2 cellular contexts compared by ENCODE assay signal in the genomic region with DNA sequence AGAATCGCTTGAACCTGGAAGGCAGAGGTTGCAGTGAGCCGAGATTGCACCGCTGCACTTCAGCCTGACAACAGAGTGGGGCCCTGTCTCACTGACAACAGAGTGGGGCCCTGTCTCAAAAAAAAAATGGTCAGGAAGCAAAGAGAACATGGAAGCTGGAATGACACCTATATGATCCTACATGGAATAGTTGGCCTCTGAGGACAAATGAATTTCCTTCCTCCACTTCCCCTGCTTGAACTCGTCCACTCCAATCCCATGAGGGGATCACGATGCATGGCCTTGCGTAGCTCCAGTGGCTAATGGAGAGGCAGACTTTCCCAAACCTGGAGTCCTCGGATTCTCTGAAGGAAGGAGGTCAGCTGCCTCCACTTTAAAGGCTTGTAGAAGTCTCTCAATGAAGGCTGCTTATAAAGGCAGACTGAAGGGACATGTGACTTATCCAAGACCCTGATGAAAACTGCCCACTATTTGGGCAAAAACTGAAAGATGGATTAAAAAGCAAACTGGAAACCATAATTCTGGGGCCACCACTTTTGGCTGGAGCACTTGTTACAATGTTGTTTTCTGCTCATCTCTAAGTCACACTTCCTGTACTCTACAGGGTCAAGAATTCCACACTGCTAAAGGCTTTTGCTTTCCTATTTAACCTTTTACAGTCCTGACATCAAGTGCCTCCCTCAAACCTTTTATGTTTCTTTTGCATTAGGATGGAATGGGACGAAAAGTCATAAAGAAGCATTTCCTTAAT.
TF ChIP-seq lines count a peak whose summit lies in the region.

No MANE protein-coding gene starts in this region.

TF ChIP-seq in liver, 16 proteins besides CTCF, POLR2A, EP300 and RAD21:
- TF ChIP-seq, protein P1, sequence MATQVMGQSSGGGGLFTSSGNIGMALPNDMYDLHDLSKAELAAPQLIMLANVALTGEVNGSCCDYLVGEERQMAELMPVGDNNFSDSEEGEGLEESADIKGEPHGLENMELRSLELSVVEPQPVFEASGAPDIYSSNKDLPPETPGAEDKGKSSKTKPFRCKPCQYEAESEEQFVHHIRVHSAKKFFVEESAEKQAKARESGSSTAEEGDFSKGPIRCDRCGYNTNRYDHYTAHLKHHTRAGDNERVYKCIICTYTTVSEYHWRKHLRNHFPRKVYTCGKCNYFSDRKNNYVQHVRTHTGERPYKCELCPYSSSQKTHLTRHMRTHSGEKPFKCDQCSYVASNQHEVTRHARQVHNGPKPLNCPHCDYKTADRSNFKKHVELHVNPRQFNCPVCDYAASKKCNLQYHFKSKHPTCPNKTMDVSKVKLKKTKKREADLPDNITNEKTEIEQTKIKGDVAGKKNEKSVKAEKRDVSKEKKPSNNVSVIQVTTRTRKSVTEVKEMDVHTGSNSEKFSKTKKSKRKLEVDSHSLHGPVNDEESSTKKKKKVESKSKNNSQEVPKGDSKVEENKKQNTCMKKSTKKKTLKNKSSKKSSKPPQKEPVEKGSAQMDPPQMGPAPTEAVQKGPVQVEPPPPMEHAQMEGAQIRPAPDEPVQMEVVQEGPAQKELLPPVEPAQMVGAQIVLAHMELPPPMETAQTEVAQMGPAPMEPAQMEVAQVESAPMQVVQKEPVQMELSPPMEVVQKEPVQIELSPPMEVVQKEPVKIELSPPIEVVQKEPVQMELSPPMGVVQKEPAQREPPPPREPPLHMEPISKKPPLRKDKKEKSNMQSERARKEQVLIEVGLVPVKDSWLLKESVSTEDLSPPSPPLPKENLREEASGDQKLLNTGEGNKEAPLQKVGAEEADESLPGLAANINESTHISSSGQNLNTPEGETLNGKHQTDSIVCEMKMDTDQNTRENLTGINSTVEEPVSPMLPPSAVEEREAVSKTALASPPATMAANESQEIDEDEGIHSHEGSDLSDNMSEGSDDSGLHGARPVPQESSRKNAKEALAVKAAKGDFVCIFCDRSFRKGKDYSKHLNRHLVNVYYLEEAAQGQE (IDR thresholded peaks at IDR 0.05): no peak
- peak; percentile 20 for TF ChIP-seq NR2F2 (IDR thresholded peaks at IDR 0.05)

TF ChIP-seq in HepG2, 621 proteins besides CTCF, POLR2A, EP300 and RAD21:
- no peak for TF ChIP-seq NR2F1 (CRISPR knock-in tag; IDR thresholded peaks at IDR 0.05)
- TF ChIP-seq, protein P2, sequence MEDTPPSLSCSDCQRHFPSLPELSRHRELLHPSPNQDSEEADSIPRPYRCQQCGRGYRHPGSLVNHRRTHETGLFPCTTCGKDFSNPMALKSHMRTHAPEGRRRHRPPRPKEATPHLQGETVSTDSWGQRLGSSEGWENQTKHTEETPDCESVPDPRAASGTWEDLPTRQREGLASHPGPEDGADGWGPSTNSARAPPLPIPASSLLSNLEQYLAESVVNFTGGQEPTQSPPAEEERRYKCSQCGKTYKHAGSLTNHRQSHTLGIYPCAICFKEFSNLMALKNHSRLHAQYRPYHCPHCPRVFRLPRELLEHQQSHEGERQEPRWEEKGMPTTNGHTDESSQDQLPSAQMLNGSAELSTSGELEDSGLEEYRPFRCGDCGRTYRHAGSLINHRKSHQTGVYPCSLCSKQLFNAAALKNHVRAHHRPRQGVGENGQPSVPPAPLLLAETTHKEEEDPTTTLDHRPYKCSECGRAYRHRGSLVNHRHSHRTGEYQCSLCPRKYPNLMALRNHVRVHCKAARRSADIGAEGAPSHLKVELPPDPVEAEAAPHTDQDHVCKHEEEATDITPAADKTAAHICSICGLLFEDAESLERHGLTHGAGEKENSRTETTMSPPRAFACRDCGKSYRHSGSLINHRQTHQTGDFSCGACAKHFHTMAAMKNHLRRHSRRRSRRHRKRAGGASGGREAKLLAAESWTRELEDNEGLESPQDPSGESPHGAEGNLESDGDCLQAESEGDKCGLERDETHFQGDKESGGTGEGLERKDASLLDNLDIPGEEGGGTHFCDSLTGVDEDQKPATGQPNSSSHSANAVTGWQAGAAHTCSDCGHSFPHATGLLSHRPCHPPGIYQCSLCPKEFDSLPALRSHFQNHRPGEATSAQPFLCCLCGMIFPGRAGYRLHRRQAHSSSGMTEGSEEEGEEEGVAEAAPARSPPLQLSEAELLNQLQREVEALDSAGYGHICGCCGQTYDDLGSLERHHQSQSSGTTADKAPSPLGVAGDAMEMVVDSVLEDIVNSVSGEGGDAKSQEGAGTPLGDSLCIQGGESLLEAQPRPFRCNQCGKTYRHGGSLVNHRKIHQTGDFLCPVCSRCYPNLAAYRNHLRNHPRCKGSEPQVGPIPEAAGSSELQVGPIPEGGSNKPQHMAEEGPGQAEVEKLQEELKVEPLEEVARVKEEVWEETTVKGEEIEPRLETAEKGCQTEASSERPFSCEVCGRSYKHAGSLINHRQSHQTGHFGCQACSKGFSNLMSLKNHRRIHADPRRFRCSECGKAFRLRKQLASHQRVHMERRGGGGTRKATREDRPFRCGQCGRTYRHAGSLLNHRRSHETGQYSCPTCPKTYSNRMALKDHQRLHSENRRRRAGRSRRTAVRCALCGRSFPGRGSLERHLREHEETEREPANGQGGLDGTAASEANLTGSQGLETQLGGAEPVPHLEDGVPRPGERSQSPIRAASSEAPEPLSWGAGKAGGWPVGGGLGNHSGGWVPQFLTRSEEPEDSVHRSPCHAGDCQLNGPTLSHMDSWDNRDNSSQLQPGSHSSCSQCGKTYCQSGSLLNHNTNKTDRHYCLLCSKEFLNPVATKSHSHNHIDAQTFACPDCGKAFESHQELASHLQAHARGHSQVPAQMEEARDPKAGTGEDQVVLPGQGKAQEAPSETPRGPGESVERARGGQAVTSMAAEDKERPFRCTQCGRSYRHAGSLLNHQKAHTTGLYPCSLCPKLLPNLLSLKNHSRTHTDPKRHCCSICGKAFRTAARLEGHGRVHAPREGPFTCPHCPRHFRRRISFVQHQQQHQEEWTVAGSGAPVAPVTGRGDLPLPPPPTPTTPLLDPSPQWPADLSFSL (CRISPR knock-in tag; IDR thresholded peaks at IDR 0.05): no peak
- TF ChIP-seq NONO (IDR thresholded peaks at IDR 0.05): no peak
- no peak for TF ChIP-seq NONO (CRISPR knock-in tag; conservative IDR thresholded peaks at IDR 0.05)
